9 cellular contexts compared by ENCODE assay signal in genomic region chr9:21060919-21061561, GRCh38. TPM values are rescaled to one million over a fixed set of nuclear protein-coding genes. Genes with fewer than 3 reads are reported as not detected.
DNase-seq lines count a peak whose midpoint lies in the region; ATAC-seq and TF ChIP-seq lines count a peak whose summit lies in the region.
"Had no signal": no experiment of that assay in that cellular context is flagged by ENCODE, and none has a peak within 500 bp of the region (broad histone marks: within the 10 kb centered on the region; RNA-seq: fewer than 3 reads in every experiment).

No MANE protein-coding gene starts in this region.

- intact Hi-C loops in sciatic nerve (cut with DNase I) (no loop called here), gastrocnemius medialis (cut with DNase I; ENCODE audit: low total_unique reads) (no loop called here)

- no peaks in the 10 kb centered on the region for H3K4me1 ChIP-seq in gastrocnemius medialis

- no peak overlapping the region for H3K27ac ChIP-seq in gastrocnemius medialis

- no peaks in the 10 kb centered on the region for H3K36me3 ChIP-seq in gastrocnemius medialis

- no peaks in the 10 kb centered on the region for H3K9me3 ChIP-seq in gastrocnemius medialis

- H3K27me3 Mint-ChIP-seq in activated naive CD8-positive, alpha-beta T cell = no peaks in the 10 kb centered on the region

- in situ Hi-C loops in gastrocnemius medialis (cut with MboI; ENCODE audit: low sequenced_read_pairs in 4 of 4) = no loop called here

- H3K27me3 ChIP-seq in gastrocnemius medialis = no peaks in the 10 kb centered on the region

- H3K36me3 Mint-ChIP-seq in activated naive CD8-positive, alpha-beta T cell = peaks cover 2% of the 10 kb centered on the region

- no peak overlapping the region for H3K4me3 Mint-ChIP-seq in activated naive CD8-positive, alpha-beta T cell

- ATAC-seq in GM19372 (IDR thresholded peaks at IDR 0.05; ENCODE audit: low read depth, unreplicated experiment) (peak; percentile 81), HG03196 (IDR thresholded peaks at IDR 0.05; ENCODE audit: unreplicated experiment) (peak; percentile 63), sciatic nerve (peak; percentile 67), gastrocnemius medialis (no peak), GM18511 (IDR thresholded peaks at IDR 0.05; ENCODE audit: unreplicated experiment) (no peak)
- ATAC-seq: left colon had no signal

- DNase-seq in sciatic nerve (ENCODE audit: low spot score) = no peak
- DNase-seq in gastrocnemius medialis = no peak
- DNase-seq in nucleus accumbens (lab: John Stamatoyannopoulos, UW) = no peak
- no peak for DNase-seq in NOMO-1 treated with DMSO at 0.1 percent for 48 hours (lab: John Stamatoyannopoulos, UW; ENCODE audit: unreplicated experiment)
- DNase-seq: left colon had no signal

- H3K9me3 Mint-ChIP-seq in activated naive CD8-positive, alpha-beta T cell (ENCODE audit: low read depth) = no peaks in the 10 kb centered on the region

- peaks cover 22% of the 10 kb centered on the region for H3K4me1 Mint-ChIP-seq in activated naive CD8-positive, alpha-beta T cell (ENCODE audit: low read depth)

- peak overlapping the region; percentile 77 for H3K27ac Mint-ChIP-seq in activated naive CD8-positive, alpha-beta T cell

- no peak overlapping the region for H3K4me3 ChIP-seq in gastrocnemius medialis

- TF ChIP-seq POLR2A in gastrocnemius medialis (IDR thresholded peaks at IDR 0.05) = no peak

- no peak for TF ChIP-seq CTCF in gastrocnemius medialis (IDR thresholded peaks at IDR 0.05 in 4 of 5, conservative IDR thresholded peaks at IDR 0.05 in 1 of 5)

RNA-seq across cellular contexts. Expression of gene IFNB1, which starts 16.7 kb away (rescaled TPM):
- total RNA-seq in sciatic nerve (not detected), gastrocnemius medialis (not detected)
- total RNA-seq: left colon had no signal

RNA-seq across cellular contexts. Expression of gene HACD4, which starts 29.6 kb away (rescaled TPM):
- total RNA-seq in sciatic nerve (6.4 TPM), gastrocnemius medialis (under 1 TPM; 0.15 to 0.71 (median 0.44) TPM)

Comparison
In these comparisons a context has a peak if more than half of its experiments do, and no peak if none do; other contexts are left out.
1. ATAC-seq: peak in GM19372 (single experiment), HG03196 (single experiment) and sciatic nerve (single experiment); none in gastrocnemius medialis (0 of 2) and GM18511 (single experiment).